In the genomic region with DNA sequence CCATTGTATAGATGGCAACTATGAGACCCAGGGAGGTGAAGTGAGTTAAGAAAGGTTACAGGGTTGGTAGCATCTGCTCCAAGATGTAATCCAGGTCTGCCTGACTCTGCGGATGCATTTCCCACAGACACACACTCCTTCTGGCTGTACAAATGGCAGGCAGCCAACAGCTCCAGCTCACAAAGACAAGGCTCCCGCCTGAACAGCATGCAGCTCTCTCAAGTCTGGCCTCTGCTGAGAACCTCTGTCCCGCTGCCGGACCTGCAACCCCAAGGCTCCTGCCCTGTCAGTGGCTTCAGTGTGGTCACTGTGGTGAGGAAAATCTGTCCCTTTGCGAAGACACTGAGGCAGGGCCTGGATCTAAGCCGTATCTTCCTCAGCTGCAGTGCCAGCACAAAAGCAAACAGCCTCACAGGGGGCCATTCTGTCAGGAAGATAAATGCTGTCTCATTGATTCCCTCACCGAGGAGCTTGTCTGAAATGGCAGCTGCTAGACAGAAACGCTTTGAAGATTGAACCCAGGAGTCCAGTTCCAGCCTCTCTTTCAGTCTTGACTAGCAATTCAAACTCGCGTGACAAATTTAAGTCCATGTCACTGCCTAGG, we compare ENCODE assay signal across 9 cellular contexts.
DNase-seq lines count a peak whose midpoint lies in the region; ATAC-seq lines count a peak whose summit lies in the region.
"Had no signal": no experiment of that assay in that cellular context is flagged by ENCODE, and none has a peak within 500 bp of the region (broad histone marks: within the 10 kb centered on the region; RNA-seq: fewer than 3 reads in every experiment).

No MANE protein-coding gene starts in this region.

- peaks cover 3 to 8% of the 10 kb centered on the region in 2 donors for H3K4me1 ChIP-seq in neuronal stem cell (ENCODE audit: control insufficient read depth in 2 of 2, insufficient read depth in 1 of 2, low read depth in 1 of 2, low read length in 2 of 2)
- H3K4me1 ChIP-seq: gastrocnemius medialis had no signal

- H3K4me3 ChIP-seq in neuronal stem cell (ENCODE audit: low read length in 2 of 2) = peak overlapping the region in 1 of 2 donors; percentile 33
- H3K4me3 ChIP-seq: gastrocnemius medialis had no signal

- H3K9ac ChIP-seq in neuronal stem cell (ENCODE audit: low read depth, low read length, poor library complexity) = peak overlapping the region; percentile 2

- H2AFZ ChIP-seq in neuronal stem cell (ENCODE audit: low read length) = peak overlapping the region; percentile 83

- no peak overlapping the region for H3K4ac ChIP-seq in neuronal stem cell (ENCODE audit: low read length)

- no peaks in the 10 kb centered on the region for H3K36me3 ChIP-seq in neuronal stem cell (replicated peaks in 1 of 2; ENCODE audit: control insufficient read depth in 2 of 2, insufficient read depth in 2 of 2, low read length in 2 of 2)
- H3K36me3 ChIP-seq: gastrocnemius medialis had no signal

- H3K27me3 ChIP-seq in neuronal stem cell (ENCODE audit: control insufficient read depth in 3 of 3, insufficient read depth in 3 of 3, low read depth in 1 of 3, low read length in 3 of 3) = no peaks in the 10 kb centered on the region

- no peak overlapping the region for H2BK12ac ChIP-seq in neuronal stem cell (ENCODE audit: low read length)

- DNase-seq in DMS79 treated with DMSO at 0.1 percent for 48 hours (lab: John Stamatoyannopoulos, UW) = peak; percentile 39
- peak; percentile 86 for DNase-seq in NCI-H446 treated with DMSO at 0.1 percent for 48 hours (lab: John Stamatoyannopoulos, UW)
- peak; percentile 47 for DNase-seq in cerebellar cortex (ENCODE audit: low spot score)
- no peak for DNase-seq in neuronal stem cell (ENCODE audit: low spot score)
- DNase-seq in NCI-H526 treated with DMSO at 0.1 percent for 48 hours (lab: John Stamatoyannopoulos, UW) = no peak
- DNase-seq: gastrocnemius medialis had no signal

- no peak overlapping the region for H4K91ac ChIP-seq in neuronal stem cell (ENCODE audit: low read depth, low read length, poor library complexity)

- H2AK5ac ChIP-seq in neuronal stem cell (ENCODE audit: low read depth, low read length) = no peak overlapping the region

- H3K4me2 ChIP-seq in neuronal stem cell (ENCODE audit: insufficient read depth, low read length, poor library complexity, severe bottlenecking) = no peak overlapping the region

- H3K14ac ChIP-seq in neuronal stem cell (ENCODE audit: low read length) = no peak overlapping the region

- no peaks in the 10 kb centered on the region for H3K79me1 ChIP-seq in neuronal stem cell (ENCODE audit: low read depth, low read length)

- WGBS in neuronal stem cell (ENCODE audit: extremely low coverage in 2 of 2, insufficient read length in 2 of 2, insufficient replicate concordance in 1 of 2), 2 donors = no CpG with 5 or more reads among the region's 10 CpGs

- H3K18ac ChIP-seq in neuronal stem cell (ENCODE audit: low read length) = peak overlapping the region; percentile 23

- H3K9me3 ChIP-seq in neuronal stem cell (replicated peaks in 1 of 2; ENCODE audit: control insufficient read depth in 2 of 2, insufficient read depth in 1 of 2, low read depth in 1 of 2, low read length in 2 of 2) = no peaks in the 10 kb centered on the region
- H3K9me3 ChIP-seq: gastrocnemius medialis had no signal

- no peak overlapping the region for H3K23ac ChIP-seq in neuronal stem cell (ENCODE audit: low read depth, low read length, poor library complexity)

- ATAC-seq in HG02884 (IDR thresholded peaks at IDR 0.05; ENCODE audit: unreplicated experiment) (no peak), HG03520 (IDR thresholded peaks at IDR 0.05; ENCODE audit: unreplicated experiment) (no peak), GM18520 (IDR thresholded peaks at IDR 0.05; ENCODE audit: unreplicated experiment) (no peak)
- ATAC-seq: gastrocnemius medialis had no signal

- no peak overlapping the region for H2BK120ac ChIP-seq in neuronal stem cell (ENCODE audit: low read depth, low read length)

- no peak overlapping the region for H2BK5ac ChIP-seq in neuronal stem cell (ENCODE audit: low read length)

- H4K8ac ChIP-seq in neuronal stem cell (ENCODE audit: low read depth, low read length) = no peak overlapping the region

- no peak overlapping the region for H2BK15ac ChIP-seq in neuronal stem cell (ENCODE audit: low read length)

- H3K27ac ChIP-seq in neuronal stem cell (replicated peaks; ENCODE audit: low read length) = no peak overlapping the region
- H3K27ac ChIP-seq: gastrocnemius medialis had no signal

Comparison
In these comparisons a context has a peak if more than half of its experiments do, and no peak if none do; other contexts are left out.
1. DNase-seq: peak in DMS79 treated with DMSO at 0.1 percent for 48 hours (single experiment), NCI-H446 treated with DMSO at 0.1 percent for 48 hours (single experiment) and cerebellar cortex (single experiment); none in neuronal stem cell (single experiment) and NCI-H526 treated with DMSO at 0.1 percent for 48 hours (single experiment).